In the genomic region with DNA sequence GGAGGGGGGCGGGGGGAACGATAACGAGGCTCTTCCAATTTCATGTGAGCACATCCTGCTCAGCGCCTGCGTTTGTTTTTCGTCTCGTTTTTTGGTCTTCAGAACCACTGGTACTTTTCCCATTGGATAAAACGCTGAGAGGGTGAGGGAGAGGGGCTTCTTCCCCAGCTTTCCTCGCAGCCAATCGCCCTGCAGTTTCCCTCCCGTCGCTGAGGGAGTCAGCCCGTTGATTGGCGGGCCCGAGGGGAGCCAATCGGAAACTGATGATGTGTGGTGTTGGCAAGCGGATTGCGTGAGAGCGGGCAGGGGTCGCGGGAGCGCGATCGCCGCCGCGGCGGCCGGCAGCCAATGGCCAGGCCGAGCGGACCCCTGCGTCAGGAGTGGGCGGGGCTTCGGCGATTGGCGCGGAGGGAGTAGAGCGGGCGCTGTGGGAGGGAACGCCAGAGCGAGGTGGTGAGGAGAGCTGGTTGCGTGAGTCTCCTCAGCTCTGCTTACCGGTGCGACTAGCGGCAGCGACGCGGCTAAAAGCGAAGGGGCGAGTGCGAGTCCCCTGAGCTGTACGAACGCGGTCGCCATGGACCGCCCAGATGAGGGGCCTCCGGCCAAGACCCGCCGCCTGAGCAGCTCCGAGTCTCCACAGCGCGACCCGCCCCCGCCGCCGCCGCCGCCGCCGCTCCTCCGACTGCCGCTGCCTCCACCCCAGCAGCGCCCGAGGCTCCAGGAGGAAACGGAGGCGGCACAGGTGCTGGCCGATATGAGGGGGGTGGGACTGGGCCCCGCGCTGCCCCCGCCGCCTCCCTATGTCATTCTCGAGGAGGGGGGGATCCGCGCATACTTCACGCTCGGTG, we compare ENCODE assay signal across 8 cellular contexts. TPM values are rescaled to one million over a fixed set of nuclear protein-coding genes. Genes with fewer than 3 reads are reported as not detected.
DNase-seq lines count a peak whose midpoint lies in the region; TF ChIP-seq lines count a peak whose summit lies in the region.

A gene (plus strand): TSS at position 443 of the 848 bp plus-strand sequence. CDS start 132 bp downstream, at position 575.

- DNase-seq in HAP-1 (ENCODE audit: low spot score in 2 of 2) (peak; percentile 98 to 99), MM.1S (peak; percentile 88), SIG-M5 (lab: John Stamatoyannopoulos, UW) (peak; percentile 54), activated gamma-delta T cell (lab: John Stamatoyannopoulos, UW) (peak; percentile 87), fibroblast of villous mesenchyme (ENCODE audit: low read depth) (peak; percentile 98), stomach (peak; percentile 94)

- H3K9ac ChIP-seq in ES-I3 (ENCODE audit: low read depth, low read length), result peak within 1 kb of the TSS; percentile 69; the same call in 1 of the 2 replicates
- peak within 1 kb of the TSS; percentile 71 for H3K9ac ChIP-seq in MM.1S (ENCODE audit: low read length)
- peak within 1 kb of the TSS; percentile 85 for H3K9ac ChIP-seq in neural cell (ENCODE audit: low read length)

- H3F3A ChIP-seq in MM.1S (ENCODE audit: insufficient read depth, low read length) (no peaks in the 10 kb centered on the region), neural cell (ENCODE audit: insufficient read depth, low read length, poor library complexity, severe bottlenecking) (no peaks in the 10 kb centered on the region)

- H3K36me3 ChIP-seq in ES-I3 (ENCODE audit: insufficient read depth, low read length) (peaks cover 6% of the 10 kb centered on the region; the same call in 1 of the 2 replicates), HAP-1 (replicated peaks) (peaks cover 19% of the 10 kb centered on the region), MM.1S (replicated peaks; ENCODE audit: insufficient read depth, low read length) (no peaks in the 10 kb centered on the region), neural cell (ENCODE audit: insufficient read depth, low read length) (no peaks in the 10 kb centered on the region), stomach (peaks cover 0 to 28% (median 20%) of the 10 kb centered on the region in 4 donors)

- no peak within 1 kb of the TSS; the same call in 1 of the 2 replicates for H3K27ac ChIP-seq in MM.1S (ENCODE audit: low read length)
- H3K27ac ChIP-seq in neural cell (ENCODE audit: low read length), result peak within 1 kb of the TSS; percentile 87
- H3K27ac ChIP-seq in stomach, result peak within 1 kb of the TSS; percentile 85 to 93 (median 91)

- H3K9me2 ChIP-seq in MM.1S (replicated peaks; ENCODE audit: insufficient read depth, low read length) (no peaks in the 10 kb centered on the region), neural cell (ENCODE audit: insufficient read depth, low read length) (no peaks in the 10 kb centered on the region)

- in situ Hi-C loops in HAP-1 (cut with MboI; ENCODE audit: low sequenced_read_pairs), result no loop called here

- H3K9me3 ChIP-seq in ES-I3 (ENCODE audit: control insufficient read depth, insufficient read depth, low read length) (no peaks in the 10 kb centered on the region), HAP-1 (no peaks in the 10 kb centered on the region), MM.1S (replicated peaks; ENCODE audit: insufficient read depth, low read length) (no peaks in the 10 kb centered on the region), neural cell (ENCODE audit: low read length) (no peaks in the 10 kb centered on the region), stomach (no peaks in the 10 kb centered on the region)

- intact Hi-C loops in stomach (cut with DNase I; ENCODE audit: low total_unique reads), result no loop called here

- peak within 1 kb of the TSS; percentile 72; the same call in 1 of the 2 replicates for H3K4me2 ChIP-seq in MM.1S (ENCODE audit: low read depth, low read length)
- H3K4me2 ChIP-seq in neural cell (ENCODE audit: low read length), result peak within 1 kb of the TSS; percentile 48

- TF ChIP-seq RAD21 in neural cell (conservative IDR thresholded peaks at IDR 0.05), result no peak

- H4K20me1 ChIP-seq in MM.1S (ENCODE audit: insufficient read depth, low read length) (no peaks in the 10 kb centered on the region), neural cell (ENCODE audit: insufficient read depth) (no peaks in the 10 kb centered on the region)

- TF ChIP-seq EP300 in neural cell (conservative IDR thresholded peaks at IDR 0.05; ENCODE audit: poor library complexity, severe bottlenecking), result peak; percentile 79
- TF ChIP-seq EP300 in stomach (IDR thresholded peaks at IDR 0.05), result no peak

- no peaks in the 10 kb centered on the region for H3K79me2 ChIP-seq in MM.1S (ENCODE audit: low read length)
- H3K79me2 ChIP-seq in neural cell (replicated peaks; ENCODE audit: insufficient read depth, low read length), result no peaks in the 10 kb centered on the region

- H3K4me3 ChIP-seq in HAP-1 (peak within 1 kb of the TSS; percentile 65), MM.1S (ENCODE audit: low read length) (peak within 1 kb of the TSS; percentile 73), fibroblast of villous mesenchyme (ENCODE audit: low read depth, low read length) (peak within 1 kb of the TSS; percentile 65), neural cell (ENCODE audit: low read length) (peak within 1 kb of the TSS; percentile 82), stomach (peak within 1 kb of the TSS; percentile 65 to 72 (median 70))

- H3K4me1 ChIP-seq in ES-I3 (ENCODE audit: insufficient read depth, low read length) (peaks cover 6% of the 10 kb centered on the region; the same call in 1 of the 2 replicates), HAP-1 (peaks cover 5% of the 10 kb centered on the region; the same call in 1 of the 2 replicates), MM.1S (ENCODE audit: low read length) (no peaks in the 10 kb centered on the region), stomach (peaks cover 0 to 38% (median 24%) of the 10 kb centered on the region in 4 donors)

- TF ChIP-seq CTCF in MM.1S (IDR thresholded peaks at IDR 0.05; ENCODE audit: low read length) (no peak), fibroblast of villous mesenchyme (IDR thresholded peaks at IDR 0.05; ENCODE audit: insufficient read depth, low read depth, low read length) (no peak), neural cell (IDR thresholded peaks at IDR 0.05; ENCODE audit: poor library complexity, severe bottlenecking) (no peak), stomach (IDR thresholded peaks at IDR 0.05) (no peak)

- H2AFZ ChIP-seq in MM.1S (ENCODE audit: low read length) (peak within 1 kb of the TSS; percentile 45; the same call in 1 of the 2 replicates), neural cell (ENCODE audit: low read depth, low read length) (no peak within 1 kb of the TSS)

- H3K27me3 ChIP-seq in HAP-1 (ENCODE audit: low read depth) (no peaks in the 10 kb centered on the region), MM.1S (replicated peaks; ENCODE audit: insufficient read depth, low read length) (no peaks in the 10 kb centered on the region), neural cell (ENCODE audit: insufficient read depth, low read depth, low read length) (no peaks in the 10 kb centered on the region), stomach (peaks cover 0 to 6% (median 0%) of the 10 kb centered on the region in 3 donors)

- TF ChIP-seq POLR2A in stomach (IDR thresholded peaks at IDR 0.05), result peak in 2 of 4 donors; percentile 93 to 94

- WGBS in stomach, 5 donors, result 0 to 49% (median 1%) methylated on average over 12 to 78 of the region's 86 CpGs

TF ChIP-seq in neural cell, 6 proteins besides CTCF, POLR2A, EP300 and RAD21:
- TF ChIP-seq MXI1 (conservative IDR thresholded peaks at IDR 0.05; ENCODE audit: poor library complexity, severe bottlenecking) (peak; percentile 55), TAF1 (IDR thresholded peaks at IDR 0.05; ENCODE audit: low read depth) (peak; percentile 95), SMC3 (conservative IDR thresholded peaks at IDR 0.05; ENCODE audit: poor library complexity) (no peak), EZH2 (IDR thresholded peaks at IDR 0.05; ENCODE audit: borderline replicate concordance, insufficient read depth, low read length, poor library complexity, severe bottlenecking) (no peak), POLR2AphosphoS5 (IDR thresholded peaks at IDR 0.05) (peak; percentile 99)
- TF ChIP-seq, protein P1, sequence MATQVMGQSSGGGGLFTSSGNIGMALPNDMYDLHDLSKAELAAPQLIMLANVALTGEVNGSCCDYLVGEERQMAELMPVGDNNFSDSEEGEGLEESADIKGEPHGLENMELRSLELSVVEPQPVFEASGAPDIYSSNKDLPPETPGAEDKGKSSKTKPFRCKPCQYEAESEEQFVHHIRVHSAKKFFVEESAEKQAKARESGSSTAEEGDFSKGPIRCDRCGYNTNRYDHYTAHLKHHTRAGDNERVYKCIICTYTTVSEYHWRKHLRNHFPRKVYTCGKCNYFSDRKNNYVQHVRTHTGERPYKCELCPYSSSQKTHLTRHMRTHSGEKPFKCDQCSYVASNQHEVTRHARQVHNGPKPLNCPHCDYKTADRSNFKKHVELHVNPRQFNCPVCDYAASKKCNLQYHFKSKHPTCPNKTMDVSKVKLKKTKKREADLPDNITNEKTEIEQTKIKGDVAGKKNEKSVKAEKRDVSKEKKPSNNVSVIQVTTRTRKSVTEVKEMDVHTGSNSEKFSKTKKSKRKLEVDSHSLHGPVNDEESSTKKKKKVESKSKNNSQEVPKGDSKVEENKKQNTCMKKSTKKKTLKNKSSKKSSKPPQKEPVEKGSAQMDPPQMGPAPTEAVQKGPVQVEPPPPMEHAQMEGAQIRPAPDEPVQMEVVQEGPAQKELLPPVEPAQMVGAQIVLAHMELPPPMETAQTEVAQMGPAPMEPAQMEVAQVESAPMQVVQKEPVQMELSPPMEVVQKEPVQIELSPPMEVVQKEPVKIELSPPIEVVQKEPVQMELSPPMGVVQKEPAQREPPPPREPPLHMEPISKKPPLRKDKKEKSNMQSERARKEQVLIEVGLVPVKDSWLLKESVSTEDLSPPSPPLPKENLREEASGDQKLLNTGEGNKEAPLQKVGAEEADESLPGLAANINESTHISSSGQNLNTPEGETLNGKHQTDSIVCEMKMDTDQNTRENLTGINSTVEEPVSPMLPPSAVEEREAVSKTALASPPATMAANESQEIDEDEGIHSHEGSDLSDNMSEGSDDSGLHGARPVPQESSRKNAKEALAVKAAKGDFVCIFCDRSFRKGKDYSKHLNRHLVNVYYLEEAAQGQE (IDR thresholded peaks at IDR 0.05; ENCODE audit: borderline replicate concordance), result peak; percentile 81

RNA-seq across cellular contexts. Expression of the gene that starts here (rescaled TPM):
- 11.9 and 13.0 TPM in 2 replicates for total RNA-seq in fibroblast of villous mesenchyme
- 40.2 and 43.2 TPM in 2 replicates for polyA plus RNA-seq in neural cell
- 23.6 and 24.0 TPM in 2 replicates for polyA minus RNA-seq in neural cell
- 100 to 1,000 TPM in 1 of 5 donors, 10 to 100 TPM in 4; 19.9 to 105 (median 48.7) TPM for total RNA-seq in stomach
- polyA plus RNA-seq in stomach, result 10 to 100 TPM; 22.1 to 50.6 (median 34.2) TPM
